ENCODE assay signal across 8 cellular contexts in genomic region chr4:110516106-110516922, GRCh38. TPM values are rescaled to one million over a fixed set of nuclear protein-coding genes. Genes with fewer than 3 reads are reported as not detected.
DNase-seq lines count a peak whose midpoint lies in the region; ATAC-seq and TF ChIP-seq lines count a peak whose summit lies in the region.

No MANE protein-coding gene starts in this region.

- no peak for TF ChIP-seq POLR2A in ovary (IDR thresholded peaks at IDR 0.05)

- no peaks in the 10 kb centered on the region for H3K36me3 ChIP-seq in ovary
- H3K36me3 ChIP-seq in thoracic aorta = no peaks in the 10 kb centered on the region

- TF ChIP-seq CTCF in Calu3 (IDR thresholded peaks at IDR 0.05; ENCODE audit: unreplicated experiment) (peak; percentile 50), foreskin keratinocyte (conservative IDR thresholded peaks at IDR 0.05) (peak; percentile 83), ovary (IDR thresholded peaks at IDR 0.05) (peak; percentile 34 to 64 (median 35)), thoracic aorta (IDR thresholded peaks at IDR 0.05) (peak; percentile 64)

- CTCF ChIA-PET in Calu3 (lab: Charles Lee) = interaction anchor here (0.6 to 1.4 kb wide), 4 partner anchors 18 to 172 kb away, joined by 3 to 5 read pairs (median 3); no protein-coding TSS in a partner anchor

- H3K27me3 ChIP-seq in foreskin keratinocyte (no peaks in the 10 kb centered on the region), ovary (no peaks in the 10 kb centered on the region), thoracic aorta (replicated peaks; ENCODE audit: insufficient read depth) (no peaks in the 10 kb centered on the region)

- DNase-seq in Calu3 = peak; percentile 80
- peak; percentile 83 for DNase-seq in HT1080 (ENCODE audit: low read depth)
- peak; percentile 71 for DNase-seq in RPMI8226
- DNase-seq in activated T-helper 9 cell treated with anti-CD3 and anti-CD28 coated beads, Interleukin-2, amount 50 U/mL, for 16 hours (ENCODE audit: low read depth) = peak; percentile 53
- peak; percentile 61 to 78 for DNase-seq in foreskin keratinocyte
- peak; percentile 66 to 76 (median 75) for DNase-seq in ovary
- DNase-seq in thoracic aorta (ENCODE audit: low spot score) = no peak

- peak; percentile 81 for ATAC-seq in GM21360 (IDR thresholded peaks at IDR 0.05; ENCODE audit: unreplicated experiment)
- peak; percentile 97 for ATAC-seq in foreskin keratinocyte
- no peak for ATAC-seq in thoracic aorta (ENCODE audit: insufficient number of reproducible peaks, low FRiP score, low read depth)

- no peaks in the 10 kb centered on the region for H3K4me1 Mint-ChIP-seq in Calu3 (ENCODE audit: low read depth, unreplicated experiment)

- H3K36me3 Mint-ChIP-seq in Calu3 (ENCODE audit: insufficient read depth, unreplicated experiment) = peaks cover 5% of the 10 kb centered on the region

- TF ChIP-seq EP300 in ovary (IDR thresholded peaks at IDR 0.05) = no peak

- peak overlapping the region; percentile 66 for H3K4me3 Mint-ChIP-seq in Calu3 (ENCODE audit: low read depth, unreplicated experiment)

- H3K4me1 ChIP-seq in foreskin keratinocyte = peaks cover 5% of the 10 kb centered on the region
- no peaks in the 10 kb centered on the region for H3K4me1 ChIP-seq in ovary (ENCODE audit: insufficient read depth)
- no peaks in the 10 kb centered on the region for H3K4me1 ChIP-seq in thoracic aorta (ENCODE audit: control insufficient read depth in 1 of 2, low read depth in 2 of 2)

- H3K4me3 ChIP-seq in ovary = peak overlapping the region; percentile 30
- peak overlapping the region; percentile 65 for H3K4me3 ChIP-seq in thoracic aorta

- H3K27ac ChIP-seq in foreskin keratinocyte (no peak overlapping the region), ovary (peak overlapping the region; percentile 53 to 59), thoracic aorta (no peak overlapping the region)

- BruUV-seq in Calu3 (replicated peaks; lab: Mats Ljungman, UMichigan) = no TSS peak

- peak overlapping the region; percentile 75 for H3K27ac Mint-ChIP-seq in Calu3 (ENCODE audit: unreplicated experiment)

- H3K27me3 Mint-ChIP-seq in Calu3 (ENCODE audit: unreplicated experiment) = no peaks in the 10 kb centered on the region

- no peaks in the 10 kb centered on the region for H3K9me3 ChIP-seq in ovary
- H3K9me3 ChIP-seq in thoracic aorta = no peaks in the 10 kb centered on the region

- H3K9me3 Mint-ChIP-seq in Calu3 (ENCODE audit: low read depth, unreplicated experiment) = no peaks in the 10 kb centered on the region

- intact Hi-C loops in Calu3 (cut with micrococcal nuclease; ENCODE audit: unreplicated experiment) (loop anchor here (1.0 to 10.0 kb wide), 4 partner anchors 70 to 517 kb away; partner anchors contain the start of gene ELOVL6), ovary (cut with DNase I) (loop anchor here in 3 of 4 donors (2.0 to 5.0 kb wide), 3 partner anchors 304 to 519 kb away; no protein-coding TSS in a partner anchor)

- 2 to 17% (median 6%) methylated on average over 8 of the region's 8 CpGs for WGBS in ovary, 3 donors

RNA-seq across cellular contexts. Expression of gene ENPEP, which starts 40.4 kb away (rescaled TPM):
- not detected in 2 replicates for total RNA-seq in Calu3 (2022)
- 0.03 TPM in 1 of 2 replicates, not detected in the other for total RNA-seq in HT1080 (2014; rRNA removed; shearing (Covaris generic))
- polyA plus RNA-seq in HT1080 (2015; cell fraction: cytosol; rRNA removed) = 0.01 and 0.06 TPM in 2 replicates
- 0.05 and 0.44 TPM in 2 replicates for polyA plus RNA-seq in HT1080 (2015; cell fraction: nucleus; rRNA removed)
- under 0.01 TPM in 1 of 2 replicates, not detected in the other for total RNA-seq in foreskin keratinocyte
- 0.01 TPM in 1 of 2 replicates, not detected in the other for polyA plus RNA-seq in foreskin keratinocyte
- 1 to 10 TPM in 6 of 7 donors, under 1 TPM in 1; 0.91 to 3.6 (median 2.2) TPM for total RNA-seq in ovary
- polyA plus RNA-seq in ovary = 1 to 10 TPM; 1.5 to 4.7 TPM
- total RNA-seq in thoracic aorta = 1 to 10 TPM in 1 of 2 donors, under 1 TPM in 1; 0.68 to 9.9 TPM

Comparison
In these comparisons a context has a peak if more than half of its experiments do, and no peak if none do; other contexts are left out.
1. H3K27ac ChIP-seq: peak in ovary (2 of 2); none in foreskin keratinocyte (single experiment) and thoracic aorta (0 of 2).
2. Peak in every context shown above with its lines, with median percentiles within 50 percentile points of each other: CTCF ChIP-seq.